Comparison of ENCODE assay signal across 1 cellular context in genomic region chr7:55476852-55477780, GRCh38.
TF ChIP-seq lines count a peak whose summit lies in the region.

No MANE protein-coding gene starts in this region.

TF ChIP-seq in H1, 55 proteins besides CTCF, POLR2A, EP300 and RAD21:
- no peak for TF ChIP-seq RNF2 (IDR thresholded peaks at IDR 0.05; ENCODE audit: borderline replicate concordance, low read depth, low read length, missing control alignments, poor library complexity, severe bottlenecking)
